Comparison of ENCODE assay signal across 8 cellular contexts in genomic region chr16:589658-590159, GRCh38. TPM values are rescaled to one million over a fixed set of nuclear protein-coding genes. Genes with fewer than 3 reads are reported as not detected.
DNase-seq lines count a peak whose midpoint lies in the region; ATAC-seq and TF ChIP-seq lines count a peak whose summit lies in the region.

A gene with protein sequence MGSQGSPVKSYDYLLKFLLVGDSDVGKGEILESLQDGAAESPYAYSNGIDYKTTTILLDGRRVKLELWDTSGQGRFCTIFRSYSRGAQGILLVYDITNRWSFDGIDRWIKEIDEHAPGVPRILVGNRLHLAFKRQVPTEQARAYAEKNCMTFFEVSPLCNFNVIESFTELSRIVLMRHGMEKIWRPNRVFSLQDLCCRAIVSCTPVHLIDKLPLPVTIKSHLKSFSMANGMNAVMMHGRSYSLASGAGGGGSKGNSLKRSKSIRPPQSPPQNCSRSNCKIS (plus strand): TSS chr16:590066. CDS start chr16:590292, 226 bp downstream.

- no peaks in the 10 kb centered on the region for H3K9me3 Mint-ChIP-seq in T-helper 2 cell treated with Interferon-gamma antibody and Interleukin-4, amounts not matched to agents 5 μg/mL and 100 μg/mL, for 36 hours

- no peaks in the 10 kb centered on the region for H3K9me3 ChIP-seq in ascending aorta
- no peaks in the 10 kb centered on the region for H3K9me3 ChIP-seq in right cardiac atrium (ENCODE audit: control insufficient read depth, low read length)
- no peaks in the 10 kb centered on the region for H3K9me3 ChIP-seq in vagina

- peak within 1 kb of the TSS; percentile 92 to 94 for H3K27ac ChIP-seq in ascending aorta
- H3K27ac ChIP-seq in right cardiac atrium (ENCODE audit: low read length) = peak within 1 kb of the TSS; percentile 89
- H3K27ac ChIP-seq in vagina = peak within 1 kb of the TSS; percentile 96

- H3K36me3 Mint-ChIP-seq in T-helper 2 cell treated with Interferon-gamma antibody and Interleukin-4, amounts not matched to agents 5 μg/mL and 100 μg/mL, for 36 hours (ENCODE audit: low read depth) = peaks cover 2% of the 10 kb centered on the region

- H3K27me3 Mint-ChIP-seq in T-helper 2 cell treated with Interferon-gamma antibody and Interleukin-4, amounts not matched to agents 5 μg/mL and 100 μg/mL, for 36 hours (ENCODE audit: low read depth) = peaks cover 2% of the 10 kb centered on the region

- TF ChIP-seq POLR2A in GM18505 (IDR thresholded peaks at IDR 0.05; ENCODE audit: borderline replicate concordance, extremely low read depth, insufficient read depth, insufficient read length) = no peak
- no peak for TF ChIP-seq POLR2A in vagina (IDR thresholded peaks at IDR 0.05)

- 1% methylated on average over 59 of the region's 61 CpGs for WGBS in right cardiac atrium

- peaks cover 0 to 3% of the 10 kb centered on the region in 2 donors for H3K36me3 ChIP-seq in ascending aorta
- no peaks in the 10 kb centered on the region for H3K36me3 ChIP-seq in vagina

- DNase-seq in NCI-H1930 (lab: John Stamatoyannopoulos, UW) = peak; percentile 97 to 98
- peak; percentile 98 for DNase-seq in T-helper 2 cell treated with Interferon-gamma antibody and Interleukin-4, amounts not matched to agents 5 μg/mL and 100 μg/mL, for 36 hours (ENCODE audit: low spot score)
- peak; percentile 92 to 99 for DNase-seq in ascending aorta (ENCODE audit: low spot score in 2 of 2)
- DNase-seq in right cardiac atrium = peak; percentile 99 to 100 (median 100)
- peak; percentile 98 for DNase-seq in putamen (ENCODE audit: low spot score)
- DNase-seq in vagina (ENCODE audit: extremely low spot score in 2 of 2) = peak; percentile 99

- ATAC-seq in GM18505 (IDR thresholded peaks at IDR 0.05; ENCODE audit: unreplicated experiment) (peak; percentile 71), HG02973 (IDR thresholded peaks at IDR 0.05; ENCODE audit: unreplicated experiment) (peak; percentile 71), right cardiac atrium (peak; percentile 95 to 96)

- H3K4me1 ChIP-seq in ascending aorta (peaks cover 8 to 32% of the 10 kb centered on the region in 2 donors), right cardiac atrium (ENCODE audit: control insufficient read depth, insufficient read depth, low read length) (no peaks in the 10 kb centered on the region), vagina (peaks cover 58% of the 10 kb centered on the region)

- H3K4me1 Mint-ChIP-seq in T-helper 2 cell treated with Interferon-gamma antibody and Interleukin-4, amounts not matched to agents 5 μg/mL and 100 μg/mL, for 36 hours (ENCODE audit: low read depth) = peaks cover 20% of the 10 kb centered on the region

- TF ChIP-seq CTCF in ascending aorta (IDR thresholded peaks at IDR 0.05) (no peak), vagina (IDR thresholded peaks at IDR 0.05) (no peak)

- H3K27me3 ChIP-seq in ascending aorta (no peaks in the 10 kb centered on the region), right cardiac atrium (ENCODE audit: control insufficient read depth, insufficient read depth) (no peaks in the 10 kb centered on the region), vagina (no peaks in the 10 kb centered on the region)

- H3K4me3 Mint-ChIP-seq in T-helper 2 cell treated with Interferon-gamma antibody and Interleukin-4, amounts not matched to agents 5 μg/mL and 100 μg/mL, for 36 hours = peak within 1 kb of the TSS; percentile 99

- intact Hi-C loops in ascending aorta (cut with DNase I) = loop anchor here (1.0 to 5.0 kb wide), 5 partner anchors 47 to 357 kb away; partner anchors contain the start of genes CAPN15, FAM234A, METTL26 and PGAP6
- intact Hi-C loops in right cardiac atrium (cut with DNase I) = loop anchor here in 2 of 4 donors (5.0 to 10.0 kb wide), 2 partner anchors 73 to 75 kb away; partner anchors contain the start of gene RHOT2 (in 1 of the 2)
- intact Hi-C loops in vagina (cut with DNase I) = no loop called here

- peak within 1 kb of the TSS; percentile 100 for H3K27ac Mint-ChIP-seq in T-helper 2 cell treated with Interferon-gamma antibody and Interleukin-4, amounts not matched to agents 5 μg/mL and 100 μg/mL, for 36 hours

- H3K4me3 ChIP-seq in ascending aorta (peak within 1 kb of the TSS; percentile 85 to 92), right cardiac atrium (ENCODE audit: low read length) (peak within 1 kb of the TSS; percentile 73), vagina (peak within 1 kb of the TSS; percentile 83 to 96)

RNA-seq across cellular contexts. Expression of the gene that starts here (rescaled TPM):
- total RNA-seq in ascending aorta = 29.8 TPM
- total RNA-seq in right cardiac atrium = 10 to 100 TPM; 10.9 to 13.4 (median 11.9) TPM
- polyA plus RNA-seq in right cardiac atrium = 13.4 TPM
- total RNA-seq in vagina = 41.3 TPM

Comparison
In these comparisons a context has a peak if more than half of its experiments do, and no peak if none do; other contexts are left out.
1. Peak in every context shown above with its lines: DNase-seq, ATAC-seq, H3K4me3 ChIP-seq and H3K27ac ChIP-seq.